1 cellular context compared by ENCODE assay signal in the genomic region with DNA sequence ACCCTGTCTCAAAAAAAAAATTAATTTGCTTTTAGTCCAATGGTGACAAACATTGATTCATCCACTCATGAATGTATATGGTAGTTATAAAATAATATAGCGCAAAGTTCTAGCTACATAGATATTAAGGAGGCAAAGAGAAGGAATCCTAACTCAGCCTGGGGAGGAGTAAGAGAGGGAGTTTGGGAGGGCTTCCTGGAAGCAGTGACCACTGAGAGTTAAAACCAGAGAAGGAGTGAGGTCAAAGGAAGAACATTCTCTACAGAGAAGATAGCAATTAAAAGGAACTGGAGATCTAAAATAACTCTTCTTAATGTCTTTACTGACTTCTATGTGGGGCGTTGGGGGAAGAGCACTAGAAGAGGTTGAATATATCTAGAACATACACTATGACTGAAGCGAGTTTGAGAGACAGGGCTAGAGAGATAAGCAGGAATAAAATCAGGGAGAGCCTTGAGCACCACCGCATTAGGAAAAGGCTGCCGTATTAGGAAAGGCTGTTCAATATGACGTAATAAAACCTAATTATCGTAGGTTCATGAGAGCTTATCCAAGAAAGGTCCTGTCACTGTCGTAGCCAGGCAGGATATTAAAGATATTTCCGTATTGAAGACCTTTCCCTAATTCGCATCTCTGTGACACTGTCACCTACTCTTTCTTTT.
TF ChIP-seq lines count a peak whose summit lies in the region.

No MANE protein-coding gene starts in this region.

TF ChIP-seq in K562, 482 proteins besides CTCF, POLR2A, EP300 and RAD21 (continues in another document):
- TF ChIP-seq MED1 (CRISPR knock-in tag; IDR thresholded peaks at IDR 0.05; ENCODE audit: borderline replicate concordance) (no peak), RBM25 (IDR thresholded peaks at IDR 0.05; ENCODE audit: low read depth, low read length, severe bottlenecking) (peak; percentile 42), BCL6 (CRISPR knock-in tag; IDR thresholded peaks at IDR 0.05) (no peak), KDM5B (IDR thresholded peaks at IDR 0.05; ENCODE audit: insufficient replicate concordance, low read depth, low read length) (no peak), SNIP1 (IDR thresholded peaks at IDR 0.05; ENCODE audit: low read depth) (no peak), CBX2 (IDR thresholded peaks at IDR 0.05; ENCODE audit: insufficient read depth, low read length, poor library complexity, severe bottlenecking) (no peak), ARHGAP35 (IDR thresholded peaks at IDR 0.05; ENCODE audit: partially characterized antibody) (no peak), HDAC3 (IDR thresholded peaks at IDR 0.05; ENCODE audit: borderline replicate concordance, partially characterized antibody) (no peak), FOXO4 (CRISPR knock-in tag; IDR thresholded peaks at IDR 0.05) (no peak), SMARCA5 (IDR thresholded peaks at IDR 0.05) (no peak; the same call in 1 of the 2 replicates), ZFP36 (IDR thresholded peaks at IDR 0.05; ENCODE audit: low read depth, low read length, partially characterized antibody) (peak; percentile 95), ARID4B (CRISPR knock-in tag; IDR thresholded peaks at IDR 0.05) (no peak), MAFK (IDR thresholded peaks at IDR 0.05; ENCODE audit: low read length) (no peak), SAFB (IDR thresholded peaks at IDR 0.05; ENCODE audit: borderline replicate concordance, low read depth, low read length) (no peak), SMARCE1 (IDR thresholded peaks at IDR 0.05) (peak; percentile 16; the same call in 1 of the 2 replicates), KAT2B (IDR thresholded peaks at IDR 0.05; ENCODE audit: low read depth, low read length) (no peak), FOXJ2 (tag; IDR thresholded peaks at IDR 0.05) (no peak), ADNP (tag; IDR thresholded peaks at IDR 0.05) (0 out of 2 replicates have a peak, but pooled peaks have one; percentile 34), CC2D1A (IDR thresholded peaks at IDR 0.05) (no peak), ZNF780A (CRISPR knock-in tag; IDR thresholded peaks at IDR 0.05) (no peak), ZBTB12 (CRISPR knock-in tag; IDR thresholded peaks at IDR 0.05) (no peak), ZFP1 (CRISPR knock-in tag; IDR thresholded peaks at IDR 0.05) (no peak), MYBL2 (IDR thresholded peaks at IDR 0.05; ENCODE audit: low read depth) (no peak), MYBL2 (CRISPR knock-in tag; IDR thresholded peaks at IDR 0.05; ENCODE audit: borderline replicate concordance) (no peak), ZNF316 (IDR thresholded peaks at IDR 0.05) (no peak), ZNF274 (IDR thresholded peaks at IDR 0.05; ENCODE audit: borderline replicate concordance, low read depth, low read length) (no peak), CHD2 (IDR thresholded peaks at IDR 0.05; ENCODE audit: low read depth, low read length) (no peak), ZNF668 (CRISPR knock-in tag; IDR thresholded peaks at IDR 0.05) (no peak), POLR2G (IDR thresholded peaks at IDR 0.05; ENCODE audit: low read depth, low read length) (no peak), MAZ (CRISPR knock-in tag; conservative IDR thresholded peaks at IDR 0.05 in 1 of 2, IDR thresholded peaks at IDR 0.05 in 1 of 2) (no peak), RBM17 (IDR thresholded peaks at IDR 0.05; ENCODE audit: borderline replicate concordance, low read depth, low read length) (no peak), ZBTB17 (CRISPR knock-in tag; IDR thresholded peaks at IDR 0.05) (no peak), YY1 (IDR thresholded peaks at IDR 0.05; ENCODE audit: borderline replicate concordance in 1 of 3, control insufficient read depth in 1 of 3, extremely low read depth in 1 of 3, insufficient read depth in 3 of 3, insufficient read length in 1 of 3, insufficient replicate concordance in 2 of 3, low read depth in 1 of 3, low read length in 2 of 3) (no peak), ZNF212 (CRISPR knock-in tag; IDR thresholded peaks at IDR 0.05) (no peak), ATF7 (IDR thresholded peaks at IDR 0.05) (peak; percentile 78), TOE1 (IDR thresholded peaks at IDR 0.05; ENCODE audit: borderline replicate concordance) (no peak), TOE1 (CRISPR knock-in tag; IDR thresholded peaks at IDR 0.05; ENCODE audit: borderline replicate concordance, low read depth) (no peak), ILF3 (IDR thresholded peaks at IDR 0.05; ENCODE audit: borderline replicate concordance) (no peak), U2AF2 (optimal IDR thresholded peaks at IDR 0.05; ENCODE audit: low read depth, low read length) (no peak), PHF20 (IDR thresholded peaks at IDR 0.05; ENCODE audit: partially characterized antibody) (peak; percentile 44), KLF1 (tag; IDR thresholded peaks at IDR 0.05) (no peak), CREM (IDR thresholded peaks at IDR 0.05; ENCODE audit: low read depth) (peak; percentile 43; the same call in 1 of the 2 replicates), PTTG1 (tag; IDR thresholded peaks at IDR 0.05; ENCODE audit: low read depth) (no peak), CBX8 (IDR thresholded peaks at IDR 0.05; ENCODE audit: borderline replicate concordance, extremely low read depth, low read depth, low read length, poor library complexity, severe bottlenecking) (no peak), ZNF280A (IDR thresholded peaks at IDR 0.05; ENCODE audit: low read depth, partially characterized antibody) (no peak)
- TF ChIP-seq, protein P1, sequence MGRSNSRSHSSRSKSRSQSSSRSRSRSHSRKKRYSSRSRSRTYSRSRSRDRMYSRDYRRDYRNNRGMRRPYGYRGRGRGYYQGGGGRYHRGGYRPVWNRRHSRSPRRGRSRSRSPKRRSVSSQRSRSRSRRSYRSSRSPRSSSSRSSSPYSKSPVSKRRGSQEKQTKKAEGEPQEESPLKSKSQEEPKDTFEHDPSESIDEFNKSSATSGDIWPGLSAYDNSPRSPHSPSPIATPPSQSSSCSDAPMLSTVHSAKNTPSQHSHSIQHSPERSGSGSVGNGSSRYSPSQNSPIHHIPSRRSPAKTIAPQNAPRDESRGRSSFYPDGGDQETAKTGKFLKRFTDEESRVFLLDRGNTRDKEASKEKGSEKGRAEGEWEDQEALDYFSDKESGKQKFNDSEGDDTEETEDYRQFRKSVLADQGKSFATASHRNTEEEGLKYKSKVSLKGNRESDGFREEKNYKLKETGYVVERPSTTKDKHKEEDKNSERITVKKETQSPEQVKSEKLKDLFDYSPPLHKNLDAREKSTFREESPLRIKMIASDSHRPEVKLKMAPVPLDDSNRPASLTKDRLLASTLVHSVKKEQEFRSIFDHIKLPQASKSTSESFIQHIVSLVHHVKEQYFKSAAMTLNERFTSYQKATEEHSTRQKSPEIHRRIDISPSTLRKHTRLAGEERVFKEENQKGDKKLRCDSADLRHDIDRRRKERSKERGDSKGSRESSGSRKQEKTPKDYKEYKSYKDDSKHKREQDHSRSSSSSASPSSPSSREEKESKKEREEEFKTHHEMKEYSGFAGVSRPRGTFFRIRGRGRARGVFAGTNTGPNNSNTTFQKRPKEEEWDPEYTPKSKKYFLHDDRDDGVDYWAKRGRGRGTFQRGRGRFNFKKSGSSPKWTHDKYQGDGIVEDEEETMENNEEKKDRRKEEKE (IDR thresholded peaks at IDR 0.05; ENCODE audit: borderline replicate concordance in 1 of 2, control insufficient read depth in 1 of 2, low read depth in 2 of 2, low read length in 1 of 2), result no peak
- TF ChIP-seq, protein P2, sequence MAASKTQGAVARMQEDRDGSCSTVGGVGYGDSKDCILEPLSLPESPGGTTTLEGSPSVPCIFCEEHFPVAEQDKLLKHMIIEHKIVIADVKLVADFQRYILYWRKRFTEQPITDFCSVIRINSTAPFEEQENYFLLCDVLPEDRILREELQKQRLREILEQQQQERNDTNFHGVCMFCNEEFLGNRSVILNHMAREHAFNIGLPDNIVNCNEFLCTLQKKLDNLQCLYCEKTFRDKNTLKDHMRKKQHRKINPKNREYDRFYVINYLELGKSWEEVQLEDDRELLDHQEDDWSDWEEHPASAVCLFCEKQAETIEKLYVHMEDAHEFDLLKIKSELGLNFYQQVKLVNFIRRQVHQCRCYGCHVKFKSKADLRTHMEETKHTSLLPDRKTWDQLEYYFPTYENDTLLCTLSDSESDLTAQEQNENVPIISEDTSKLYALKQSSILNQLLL (CRISPR knock-in tag; IDR thresholded peaks at IDR 0.05; ENCODE audit: borderline replicate concordance), result no peak
- TF ChIP-seq, protein P3, sequence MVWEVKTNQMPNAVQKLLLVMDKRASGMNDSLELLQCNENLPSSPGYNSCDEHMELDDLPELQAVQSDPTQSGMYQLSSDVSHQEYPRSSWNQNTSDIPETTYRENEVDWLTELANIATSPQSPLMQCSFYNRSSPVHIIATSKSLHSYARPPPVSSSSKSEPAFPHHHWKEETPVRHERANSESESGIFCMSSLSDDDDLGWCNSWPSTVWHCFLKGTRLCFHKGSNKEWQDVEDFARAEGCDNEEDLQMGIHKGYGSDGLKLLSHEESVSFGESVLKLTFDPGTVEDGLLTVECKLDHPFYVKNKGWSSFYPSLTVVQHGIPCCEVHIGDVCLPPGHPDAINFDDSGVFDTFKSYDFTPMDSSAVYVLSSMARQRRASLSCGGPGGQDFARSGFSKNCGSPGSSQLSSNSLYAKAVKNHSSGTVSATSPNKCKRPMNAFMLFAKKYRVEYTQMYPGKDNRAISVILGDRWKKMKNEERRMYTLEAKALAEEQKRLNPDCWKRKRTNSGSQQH (CRISPR knock-in tag; IDR thresholded peaks at IDR 0.05), result no peak
- TF ChIP-seq, protein P4, sequence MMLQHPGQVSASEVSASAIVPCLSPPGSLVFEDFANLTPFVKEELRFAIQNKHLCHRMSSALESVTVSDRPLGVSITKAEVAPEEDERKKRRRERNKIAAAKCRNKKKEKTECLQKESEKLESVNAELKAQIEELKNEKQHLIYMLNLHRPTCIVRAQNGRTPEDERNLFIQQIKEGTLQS (IDR thresholded peaks at IDR 0.05), result peak; percentile 56; the same call in 1 of the 2 replicates
- TF ChIP-seq, protein P4 (CRISPR knock-in tag; conservative IDR thresholded peaks at IDR 0.05), result no peak
